ENCODE assay signal across 9 cellular contexts in the genomic region with DNA sequence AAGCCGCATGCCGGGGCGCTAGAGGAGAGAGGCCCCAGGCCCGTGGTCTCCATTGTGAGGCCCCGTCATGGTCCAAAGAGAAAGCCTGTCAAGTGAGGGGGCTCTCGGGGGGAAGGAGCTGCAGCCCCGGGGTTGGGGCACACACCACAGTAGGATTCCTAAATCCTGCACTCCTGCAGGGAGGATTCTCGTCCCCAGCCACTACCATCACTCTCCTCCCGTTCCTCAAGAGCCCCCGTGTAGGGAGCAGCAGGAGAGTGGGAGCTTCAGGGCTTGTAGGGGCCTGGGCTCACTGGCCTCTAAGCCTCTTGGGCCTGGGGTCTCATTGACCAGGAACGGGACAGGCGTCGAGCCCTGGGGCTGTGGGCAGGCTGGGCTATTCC. TPM values are rescaled to one million over a fixed set of nuclear protein-coding genes. Genes with fewer than 3 reads are reported as not detected.
DNase-seq lines count a peak whose midpoint lies in the region; ATAC-seq and TF ChIP-seq lines count a peak whose summit lies in the region.
"Had no signal": no experiment of that assay in that cellular context is flagged by ENCODE, and none has a peak within 500 bp of the region (broad histone marks: within the 10 kb centered on the region; RNA-seq: fewer than 3 reads in every experiment).

No MANE protein-coding gene starts in this region.

- peaks cover 16% of the 10 kb centered on the region for H3K4me1 ChIP-seq in HUES6 (ENCODE audit: control insufficient read depth, insufficient read depth, low read length)
- H3K4me1 ChIP-seq in colonic mucosa = peaks cover 13% of the 10 kb centered on the region

- TF ChIP-seq CTCF in AG09309 (IDR thresholded peaks at IDR 0.05; ENCODE audit: control insufficient read depth, insufficient read depth, low read depth, low read length, missing control alignments) (no peak), colonic mucosa (IDR thresholded peaks at IDR 0.05) (no peak), nephron (IDR thresholded peaks at IDR 0.05; ENCODE audit: unreplicated experiment in 3 of 3) (no peak)

- no peaks in the 10 kb centered on the region for H3K9me3 Mint-ChIP-seq in nephron

- peaks cover 8% of the 10 kb centered on the region for H3K36me3 Mint-ChIP-seq in nephron (ENCODE audit: low read depth)

- H3K4me3 ChIP-seq in AG09309 (ENCODE audit: control insufficient read depth, low read depth, low read length) (peak overlapping the region; percentile 48), HUES6 (ENCODE audit: low read depth, low read length) (peak overlapping the region; percentile 76), colonic mucosa (peak overlapping the region; percentile 88)

- H3K9me3 ChIP-seq in HUES6 (ENCODE audit: control insufficient read depth, insufficient read depth, low read depth, low read length) (no peaks in the 10 kb centered on the region), colonic mucosa (no peaks in the 10 kb centered on the region)

- ATAC-seq in GM21723 (IDR thresholded peaks at IDR 0.05; ENCODE audit: unreplicated experiment) = no peak
- ATAC-seq in GM19395 (IDR thresholded peaks at IDR 0.05; ENCODE audit: unreplicated experiment) = no peak

- H3K4me1 Mint-ChIP-seq in nephron = no peaks in the 10 kb centered on the region

- no peaks in the 10 kb centered on the region for H3K27me3 Mint-ChIP-seq in nephron (ENCODE audit: low read depth)

- H3K9ac ChIP-seq in HUES6 (ENCODE audit: low read length) (no peak overlapping the region), colonic mucosa (ENCODE audit: low read depth in 2 of 2, low read length in 2 of 2) (peak overlapping the region in 1 of 2 donors; percentile 55)

- H3K36me3 ChIP-seq in HUES6 (ENCODE audit: control insufficient read depth, insufficient read depth, low read length) (no peaks in the 10 kb centered on the region), colonic mucosa (no peaks in the 10 kb centered on the region)
- H3K36me3 ChIP-seq: cardiac muscle cell had no signal

- peak overlapping the region; percentile 77 to 88 (median 81) for H3K4me3 Mint-ChIP-seq in nephron

- DNase-seq in AG09309 (ENCODE audit: low read depth) (no peak), colonic mucosa (no peak), DMS114 treated with DMSO at 0.1 percent for 48 hours (lab: John Stamatoyannopoulos, UW; ENCODE audit: unreplicated experiment) (no peak), NCI-H345 (lab: John Stamatoyannopoulos, UW) (no peak)

- no peak overlapping the region for H3K27ac Mint-ChIP-seq in nephron

- H3K27me3 ChIP-seq in HUES6 (ENCODE audit: control insufficient read depth, insufficient read depth, low read length) (peaks cover 7% of the 10 kb centered on the region), colonic mucosa (no peaks in the 10 kb centered on the region)

- H3K27ac ChIP-seq in HUES6 (ENCODE audit: low read depth, low read length) (no peak overlapping the region), colonic mucosa (peak overlapping the region; percentile 70)
- H3K27ac ChIP-seq: cardiac muscle cell had no signal

- intact Hi-C loops in colonic mucosa (cut with DNase I) = loop anchor here (10.0 kb wide), 1 partner anchor 143 kb away; a partner anchor contains a TSS

RNA-seq across cellular contexts. Expression of a gene that starts 0.8 kb away (rescaled TPM):
- total RNA-seq in colonic mucosa = 1 to 10 TPM; 1.1 to 1.4 TPM

RNA-seq across cellular contexts. Expression of a gene that starts 0.9 kb away (rescaled TPM):
- total RNA-seq in colonic mucosa = 10 to 100 TPM in 1 of 2 donors, 1 to 10 TPM in 1; 9.1 to 13.0 TPM

RNA-seq across cellular contexts. Expression of a gene that starts 6.7 kb away (rescaled TPM):
- 10 to 100 TPM in 1 of 2 donors, 1 to 10 TPM in 1; 4.6 to 10.3 TPM for total RNA-seq in colonic mucosa

RNA-seq across cellular contexts. Expression of a gene that starts 7.4 kb away (rescaled TPM):
- 10 to 100 TPM; 11.8 to 27.5 TPM for total RNA-seq in colonic mucosa

RNA-seq across cellular contexts. Expression of a gene that starts 22.5 kb away (rescaled TPM):
- 1 to 10 TPM; 1.9 to 2.5 TPM for total RNA-seq in colonic mucosa
